Comparison of ENCODE assay signal across 13 cellular contexts in the genomic region with DNA sequence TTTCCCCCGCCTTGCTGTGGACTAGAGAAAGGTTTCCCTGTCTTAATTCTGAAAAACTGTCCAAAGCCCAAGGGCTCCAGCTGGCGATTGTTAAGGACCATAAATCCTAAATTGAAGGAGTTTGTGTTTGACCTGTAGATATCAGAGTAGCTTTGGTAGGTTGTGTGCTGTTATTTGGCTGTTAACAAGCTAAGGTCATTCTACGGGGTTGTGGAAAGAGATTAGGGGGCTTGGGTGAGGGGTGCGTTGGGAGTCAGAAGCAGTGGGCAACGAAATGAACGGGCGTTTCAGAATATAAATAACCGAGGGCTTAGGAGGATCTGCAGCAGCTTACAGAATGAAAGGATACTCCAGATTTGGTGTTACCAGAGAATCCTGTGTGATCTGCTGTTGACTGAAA. TPM values are rescaled to one million over a fixed set of nuclear protein-coding genes. Genes with fewer than 3 reads are reported as not detected.
DNase-seq lines count a peak whose midpoint lies in the region; ATAC-seq, FAIRE-seq and TF ChIP-seq lines count a peak whose summit lies in the region.
"Had no signal": no experiment of that assay in that cellular context is flagged by ENCODE, and none has a peak within 500 bp of the region (broad histone marks: within the 10 kb centered on the region; RNA-seq: fewer than 3 reads in every experiment).

No MANE protein-coding gene starts in this region.

- TF ChIP-seq POLR2A in K562 (conservative IDR thresholded peaks at IDR 0.05) = no peak

- H3K4me3 Mint-ChIP-seq in activated CD4-positive, alpha-beta T cell treated with anti-CD3 and anti-CD28 coated beads for 36 hours = peak overlapping the region; percentile 88
- H3K4me3 Mint-ChIP-seq in nephron progenitor cell = peak overlapping the region; percentile 94
- H3K4me3 Mint-ChIP-seq in immature natural killer cell = peak overlapping the region in 2 of 5 donors; percentile 1 to 14

- peaks cover 10% of the 10 kb centered on the region for H3K27me3 Mint-ChIP-seq in activated CD4-positive, alpha-beta T cell treated with anti-CD3 and anti-CD28 coated beads for 36 hours
- H3K27me3 Mint-ChIP-seq in nephron progenitor cell (ENCODE audit: low read depth, poor library complexity) (peaks cover 56% of the 10 kb centered on the region), immature natural killer cell (ENCODE audit: low read depth in 3 of 3) (peaks cover 35 to 57% (median 47%) of the 10 kb centered on the region in 3 donors)

- no peak for ATAC-seq in activated CD4-positive, alpha-beta T cell treated with anti-CD3 and anti-CD28 coated beads for 36 hours
- no peak for ATAC-seq in K562
- ATAC-seq in HG03196 (IDR thresholded peaks at IDR 0.05; ENCODE audit: unreplicated experiment) = no peak
- ATAC-seq: stimulated activated naive B cell treated with anti-CD40 and anti-IgM and Interleukin-4, amounts not matched to agents 10 μg/mL and 1 μg/mL and 100 μg/mL, for 72 hours had no signal

- BruUV-seq in K562 (replicated peaks; lab: Mats Ljungman, UMichigan) = no TSS peak

- no peaks in the 10 kb centered on the region for H3K36me3 ChIP-seq in K562 (ENCODE audit: control insufficient read depth, insufficient read depth, low read length)

- no peaks in the 10 kb centered on the region for H3K9me3 Mint-ChIP-seq in activated CD4-positive, alpha-beta T cell treated with anti-CD3 and anti-CD28 coated beads for 36 hours (ENCODE audit: low read depth)
- no peaks in the 10 kb centered on the region for H3K9me3 Mint-ChIP-seq in nephron progenitor cell
- peaks cover 0 to 9% (median 0%) of the 10 kb centered on the region in 6 donors for H3K9me3 Mint-ChIP-seq in immature natural killer cell

- H3K4me2 ChIP-seq in K562 (ENCODE audit: insufficient read depth, low read length) = peak overlapping the region; percentile 89

- peaks cover 2% of the 10 kb centered on the region for H3K36me3 Mint-ChIP-seq in activated CD4-positive, alpha-beta T cell treated with anti-CD3 and anti-CD28 coated beads for 36 hours (ENCODE audit: low read depth)
- H3K36me3 Mint-ChIP-seq in nephron progenitor cell (ENCODE audit: low read depth) (no peaks in the 10 kb centered on the region), immature natural killer cell (no peaks in the 10 kb centered on the region)

- in situ Hi-C loops in K562 (cut with MboI) = loop anchor here (10.0 to 25.0 kb wide), 2 partner anchors 242 to 780 kb away; no protein-coding TSS in a partner anchor

- H3K9me3 ChIP-seq in K562 (replicated peaks; ENCODE audit: control insufficient read depth, insufficient read depth, low read depth, low read length) = no peaks in the 10 kb centered on the region

- DNase-seq in activated CD4-positive, alpha-beta T cell treated with anti-CD3 and anti-CD28 coated beads for 36 hours = no peak
- no peak for DNase-seq in activated CD4-positive, alpha-beta T cell treated with anti-CD3 and anti-CD28 coated beads, Interleukin-2, amount 50 U/mL, for 4 hours
- DNase-seq in LNCaP clone FGC (ENCODE audit: low read depth) (no peak), K562 (ENCODE audit: extremely low read depth in 1 of 4, low spot score in 3 of 4) (peak in 1 of 4 experiments; percentile 54), nephron progenitor cell (no peak), immature natural killer cell (no peak), epidermal melanocyte (ENCODE audit: insufficient read length, low spot score) (no peak)
- DNase-seq: left cardiac atrium; NCI-H2081 treated with DMSO at 0.1 percent for 48 hours; stimulated activated naive B cell treated with anti-CD40 and anti-IgM and Interleukin-4, amounts not matched to agents 10 μg/mL and 1 μg/mL and 100 μg/mL, for 72 hours had no signal

- FAIRE-seq in K562 (lab: Jason Lieb, UNC) = no peak
- FAIRE-seq: GM12891 had no signal

- CTCF ChIA-PET in activated CD4-positive, alpha-beta T cell treated with anti-CD3 and anti-CD28 coated beads for 36 hours (lab: Charles Lee) = interaction anchor here (0.7 to 2.3 kb wide), 4 partner anchors 9 to 263 kb away, joined by 3 to 16 read pairs (median 4); no protein-coding TSS in a partner anchor
- CTCF ChIA-PET in K562 (lab: Yijun Ruan, JAX; ENCODE audit: low intra/inter-chr PET ratio) = no interaction called here

- H3K4me3 ChIP-seq in LNCaP clone FGC (ENCODE audit: low read depth, low read length) = peak overlapping the region; percentile 70
- H3K4me3 ChIP-seq in K562 = peak overlapping the region; percentile 49; the same call in 1 of the 2 replicates

- no peak; the same call in 1 of the 2 replicates for TF ChIP-seq EP300 in K562 (IDR thresholded peaks at IDR 0.05; ENCODE audit: low read length)

- H3K27ac ChIP-seq in K562 (ENCODE audit: extremely low read depth, low read depth, low read length) = peak overlapping the region; percentile 62; the same call in 2 of the 3 replicates
- H3K27ac ChIP-seq: skin epidermis had no signal

- no peaks in the 10 kb centered on the region for H4K20me1 ChIP-seq in K562 (replicated peaks; ENCODE audit: control insufficient read depth, insufficient read depth, low read length)

- POLR2A ChIA-PET in activated CD4-positive, alpha-beta T cell treated with anti-CD3 and anti-CD28 coated beads for 36 hours (lab: Charles Lee) = interaction anchor here (0.8 kb wide), 1 partner anchor 113 kb away, joined by 4 read pairs; no protein-coding TSS in a partner anchor
- POLR2A ChIA-PET in K562 (lab: Yijun Ruan, JAX) = interaction anchor here (0.6 to 13.6 kb wide), 12 partner anchors 9 to 237 kb away, joined by 3 to 197 read pairs (median 4); a partner anchor contains a TSS

- H3K27me3 ChIP-seq in K562 (ENCODE audit: control insufficient read depth in 2 of 2, insufficient read depth in 2 of 2, low read length in 2 of 2) = no peaks in the 10 kb centered on the region

- H3K9ac ChIP-seq in K562 (ENCODE audit: insufficient read depth in 1 of 2, low read depth in 2 of 2, low read length in 2 of 2) = peak overlapping the region; percentile 1 to 47; a peak in 2 of 4 replicates

- TF ChIP-seq RAD21 in K562 (CRISPR knock-in tag; conservative IDR thresholded peaks at IDR 0.05 in 1 of 2, IDR thresholded peaks at IDR 0.05 in 1 of 2) = no peak

- H3K4me1 Mint-ChIP-seq in activated CD4-positive, alpha-beta T cell treated with anti-CD3 and anti-CD28 coated beads for 36 hours = peaks cover 44% of the 10 kb centered on the region
- peaks cover 40% of the 10 kb centered on the region for H3K4me1 Mint-ChIP-seq in nephron progenitor cell
- H3K4me1 Mint-ChIP-seq in immature natural killer cell = peaks cover 48 to 69% of the 10 kb centered on the region in 2 donors

- H3K4me1 ChIP-seq in K562 (replicated peaks in 1 of 2; ENCODE audit: control insufficient read depth in 2 of 2, insufficient read depth in 2 of 2, low read length in 2 of 2) = peaks cover 20 to 51% of the 10 kb centered on the region in 2 experiments

- H2AFZ ChIP-seq in K562 (ENCODE audit: low read depth, low read length) = peak overlapping the region; percentile 67

- H3K9me1 ChIP-seq in K562 (ENCODE audit: control insufficient read depth, insufficient read depth, low read length) = no peaks in the 10 kb centered on the region

- intact Hi-C loops in activated CD4-positive, alpha-beta T cell treated with anti-CD3 and anti-CD28 coated beads for 36 hours (cut with DNase I, micrococcal nuclease) = loop anchor here in 1 of 2 experiments (5.0 kb wide), 1 partner anchor 205 kb away; the partner anchor contains the start of gene HMGN4
- intact Hi-C loops in K562 (cut with micrococcal nuclease) = loop anchor here (10.0 kb wide), 2 partner anchors 742 to 802 kb away; a partner anchor contains a TSS

- TF ChIP-seq CTCF in LNCaP clone FGC (IDR thresholded peaks at IDR 0.05; ENCODE audit: control insufficient read depth, extremely low read depth, insufficient read depth) (no peak), K562 (IDR thresholded peaks at IDR 0.05 in 2 of 3, conservative IDR thresholded peaks at IDR 0.05 in 1 of 3; ENCODE audit: insufficient read depth in 2 of 3, low read depth in 1 of 3, low read length in 3 of 3) (no peak), nephron progenitor cell (IDR thresholded peaks at IDR 0.05) (no peak)

- H3K27ac Mint-ChIP-seq in activated CD4-positive, alpha-beta T cell treated with anti-CD3 and anti-CD28 coated beads for 36 hours = no peak overlapping the region
- no peak overlapping the region for H3K27ac Mint-ChIP-seq in nephron progenitor cell
- no peak overlapping the region for H3K27ac Mint-ChIP-seq in immature natural killer cell

- no peaks in the 10 kb centered on the region for H3K79me2 ChIP-seq in K562 (ENCODE audit: control insufficient read depth, insufficient read depth, low read length)

- 4% methylated on average over 8 of the region's 8 CpGs for WGBS in K562 (ENCODE audit: insufficient coverage, low coverage, missing lambda C conversion rate)

RNA-seq across cellular contexts. Expression of gene BTN3A2, which starts 32.6 kb away (rescaled TPM):
- total RNA-seq in activated CD4-positive, alpha-beta T cell treated with anti-CD3 and anti-CD28 coated beads for 36 hours = 10 to 100 TPM; 62.5 to 62.8 TPM
- total RNA-seq in K562 (2011; cell fraction: chromatin; rRNA removed; ENCODE audit: low replicate concordance) = 20.7 and 24.8 TPM in 2 replicates
- 11.8 and 12.0 TPM in 2 replicates for total RNA-seq in K562 (2011; cell fraction: nucleolus; rRNA removed)
- total RNA-seq in K562 (2011; cell fraction: nucleoplasm; rRNA removed) = 14.7 and 20.5 TPM in 2 replicates
- 2.7 and 3.1 TPM in 2 replicates for total RNA-seq in K562 (2014; rRNA removed)
- 5.8 and 6.8 TPM in 2 replicates for total RNA-seq in K562 (2014; rRNA removed; fragmentation: Illumina TruSeq; extraction: Trizol)
- 4.4 and 5.3 TPM in 2 replicates for total RNA-seq in K562 (2015; rRNA removed; fragmentation: Illumina TruSeq; extraction: Trizol)
- 5.1 and 6.4 TPM in 2 replicates for total RNA-seq in K562 (2021)
- polyA plus RNA-seq in K562 (2011; rRNA removed) = 10.1 and 11.2 TPM in 2 replicates
- 3.7 and 5.9 TPM in 2 replicates for polyA plus RNA-seq in K562 (2011; cell fraction: cytosol; rRNA removed)
- polyA plus RNA-seq in K562 (2011; cell fraction: nucleus; rRNA removed) = 19.2 and 19.7 TPM in 2 replicates
- polyA plus RNA-seq in K562 (2012) = 5.5 and 7.0 TPM in 2 replicates
- polyA plus RNA-seq in K562 (2014; fragmentation: Illumina TruSeq; extraction: Trizol) = 6.1 and 7.6 TPM in 2 replicates
- 1 to 10 TPM; 3.5 to 7.5 TPM for polyA plus RNA-seq in K562 (2014; fragmentation: Nextera tagmentation; extraction: Ambion mirVana)
- 6.2 and 7.7 TPM in 2 replicates for polyA plus RNA-seq in K562 (2014; rRNA removed)
- 15.3 and 16.2 TPM in 2 replicates for polyA minus RNA-seq in K562 (2011; rRNA and poly(A)+ RNA removed)
- polyA minus RNA-seq in K562 (2011; cell fraction: cytosol; rRNA and poly(A)+ RNA removed) = 4.1 and 5.9 TPM in 2 replicates
- polyA minus RNA-seq in K562 (2011; cell fraction: nucleus; rRNA and poly(A)+ RNA removed) = 4.7 and 11.4 TPM in 2 replicates
- polyA plus RNA-seq in immature natural killer cell = 100 to 1,000 TPM; 122 to 227 (median 158) TPM

RNA-seq across cellular contexts. Expression of gene BTN2A2, which starts 50.5 kb away (rescaled TPM):
- total RNA-seq in activated CD4-positive, alpha-beta T cell treated with anti-CD3 and anti-CD28 coated beads for 36 hours = 10 to 100 TPM; 13.6 to 14.7 TPM
- total RNA-seq in K562 (2011; cell fraction: chromatin; rRNA removed; ENCODE audit: low replicate concordance) = 52.6 and 53.2 TPM in 2 replicates
- total RNA-seq in K562 (2011; cell fraction: nucleolus; rRNA removed) = 31.5 and 32.4 TPM in 2 replicates
- 41.5 and 49.2 TPM in 2 replicates for total RNA-seq in K562 (2011; cell fraction: nucleoplasm; rRNA removed)
- 5.9 and 8.1 TPM in 2 replicates for total RNA-seq in K562 (2014; rRNA removed)
- total RNA-seq in K562 (2014; rRNA removed; fragmentation: Illumina TruSeq; extraction: Trizol) = 10.0 and 10.1 TPM in 2 replicates
- total RNA-seq in K562 (2015; rRNA removed; fragmentation: Illumina TruSeq; extraction: Trizol) = 7.9 and 8.6 TPM in 2 replicates
- total RNA-seq in K562 (2021) = 10.1 and 11.5 TPM in 2 replicates
- 15.5 and 17.1 TPM in 2 replicates for polyA plus RNA-seq in K562 (2011; rRNA removed)
- polyA plus RNA-seq in K562 (2011; cell fraction: cytosol; rRNA removed) = 11.3 and 11.6 TPM in 2 replicates
- 46.8 and 65.8 TPM in 2 replicates for polyA plus RNA-seq in K562 (2011; cell fraction: nucleus; rRNA removed)
- polyA plus RNA-seq in K562 (2012) = 8.6 and 14.3 TPM in 2 replicates
- 9.1 and 9.3 TPM in 2 replicates for polyA plus RNA-seq in K562 (2014; fragmentation: Illumina TruSeq; extraction: Trizol)
- polyA plus RNA-seq in K562 (2014; fragmentation: Nextera tagmentation; extraction: Ambion mirVana) = 10 to 100 TPM in 1 of 2 experiments, 1 to 10 TPM in 1; 8.4 to 11.7 TPM
- 10.2 and 11.9 TPM in 2 replicates for polyA plus RNA-seq in K562 (2014; rRNA removed)
- polyA minus RNA-seq in K562 (2011; rRNA and poly(A)+ RNA removed) = 22.6 and 30.6 TPM in 2 replicates
- 6.9 and 8.7 TPM in 2 replicates for polyA minus RNA-seq in K562 (2011; cell fraction: cytosol; rRNA and poly(A)+ RNA removed)
- polyA minus RNA-seq in K562 (2011; cell fraction: nucleus; rRNA and poly(A)+ RNA removed) = 23.0 and 33.8 TPM in 2 replicates
- 10 to 100 TPM in 1 of 3 donors, 1 to 10 TPM in 2; 6.6 to 13.5 (median 7.5) TPM for polyA plus RNA-seq in immature natural killer cell
